Comparison of ENCODE assay signal across 17 cellular contexts in genomic region chr3:9911863-9912262, GRCh38. TPM values are rescaled to one million over a fixed set of nuclear protein-coding genes. Genes with fewer than 3 reads are reported as not detected.
"Had no signal": no experiment of that assay in that cellular context is flagged by ENCODE, and none has a peak within 500 bp of the region (broad histone marks: within the 10 kb centered on the region; RNA-seq: fewer than 3 reads in every experiment).

No MANE protein-coding gene starts in this region.

- H3K4me3 ChIP-seq: adrenal gland, colonic mucosa, esophagus squamous epithelium had no signal

- H3K4me3 Mint-ChIP-seq: activated CD8-positive, alpha-beta T cell treated with anti-CD3 and anti-CD28 coated beads for 36 hours; activated naive CD4-positive, alpha-beta T cell treated with anti-CD3 and anti-CD28 coated beads, Interleukin-2, amount 50 U/mL, for 24 hours; activated T-cell treated with anti-CD3 and anti-CD28 coated beads, Interleukin-2, amount 50 U/mL, for 4 hours; WTC11 had no signal

- H3K36me3 ChIP-seq: adrenal gland, colonic mucosa, neutrophil had no signal

- H3K36me3 Mint-ChIP-seq: activated naive CD4-positive, alpha-beta T cell treated with anti-CD3 and anti-CD28 coated beads, Interleukin-2, amount 50 U/mL, for 24 hours; naive thymus-derived CD4-positive, alpha-beta T cell; WTC11 had no signal

- H3K9me3 ChIP-seq: adrenal gland, colonic mucosa, esophagus squamous epithelium, neutrophil had no signal

- ATAC-seq: activated CD8-positive, alpha-beta T cell treated with anti-CD3 and anti-CD28 coated beads for 36 hours; WTC11 had no signal

- DNase-seq: activated T-cell treated with anti-CD3 and anti-CD28 coated beads, Interleukin-2, amount 50 U/mL, for 4 hours; colonic mucosa; esophagus squamous epithelium; hippocampal formation; naive thymus-derived CD4-positive, alpha-beta T cell; stimulated activated CD4-positive, alpha-beta T cell treated with anti-CD3 and anti-CD28 coated beads, Interleukin-4, amount 100 ng/mL, for 1 hour; trophoblast cell had no signal

- H3K9me3 Mint-ChIP-seq: activated CD8-positive, alpha-beta T cell treated with anti-CD3 and anti-CD28 coated beads for 36 hours; activated naive CD4-positive, alpha-beta T cell treated with anti-CD3 and anti-CD28 coated beads, Interleukin-2, amount 50 U/mL, for 24 hours; activated T-cell treated with anti-CD3 and anti-CD28 coated beads, Interleukin-2, amount 50 U/mL, for 4 hours; naive thymus-derived CD4-positive, alpha-beta T cell; WTC11 had no signal

- H3K27ac ChIP-seq: colonic mucosa, esophagus squamous epithelium, neutrophil had no signal

- FAIRE-seq: keratinocyte had no signal

- H3K27me3 ChIP-seq: adrenal gland, colonic mucosa, esophagus squamous epithelium, neutrophil had no signal

- H3K27ac Mint-ChIP-seq: activated CD8-positive, alpha-beta T cell treated with anti-CD3 and anti-CD28 coated beads for 36 hours; activated naive CD4-positive, alpha-beta T cell treated with anti-CD3 and anti-CD28 coated beads, Interleukin-2, amount 50 U/mL, for 24 hours; WTC11 had no signal

RNA-seq across cellular contexts. Expression of gene IL17RE, which starts 9.2 kb away (rescaled TPM):
- polyA plus RNA-seq: naive thymus-derived CD4-positive, alpha-beta T cell had no signal

RNA-seq across cellular contexts. Expression of gene CIDEC, which starts 31.8 kb away (rescaled TPM):
- total RNA-seq: activated CD8-positive, alpha-beta T cell treated with anti-CD3 and anti-CD28 coated beads for 36 hours; activated T-cell treated with anti-CD3 and anti-CD28 coated beads, Interleukin-2, amount 50 U/mL, for 4 hours; esophagus squamous epithelium; fibroblast of villous mesenchyme; glomerular endothelial cell; lung microvascular endothelial cell; mononuclear cell; naive thymus-derived CD4-positive, alpha-beta T cell; WTC11 had no signal
- polyA plus RNA-seq: keratinocyte; naive thymus-derived CD4-positive, alpha-beta T cell had no signal
